8 cellular contexts compared by ENCODE assay signal in the genomic region with DNA sequence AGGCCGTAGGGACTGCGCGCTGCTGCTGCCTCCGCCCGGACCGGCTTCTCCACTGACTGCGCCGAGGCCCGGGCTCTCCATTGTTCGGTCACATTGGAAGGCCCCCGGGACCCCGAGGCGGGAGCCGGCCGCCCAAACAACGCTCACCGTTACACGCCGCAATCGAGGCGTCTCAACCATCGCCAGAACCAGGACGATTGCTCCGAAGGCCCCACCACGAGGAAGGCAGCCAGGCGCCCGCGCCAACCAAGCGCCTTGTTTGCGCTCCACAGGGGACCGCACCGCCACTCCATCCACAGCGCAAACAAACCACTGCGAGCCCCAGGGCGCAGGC. TPM values are rescaled to one million over a fixed set of nuclear protein-coding genes. Genes with fewer than 3 reads are reported as not detected.
DNase-seq lines count a peak whose midpoint lies in the region; ATAC-seq and TF ChIP-seq lines count a peak whose summit lies in the region.

No MANE protein-coding gene starts in this region.

- H3K27me3 ChIP-seq in MG63 = no peaks in the 10 kb centered on the region
- no peaks in the 10 kb centered on the region for H3K27me3 ChIP-seq in mesendoderm (ENCODE audit: insufficient read depth, low read length, poor library complexity)
- H3K27me3 ChIP-seq in aorta (ENCODE audit: control insufficient read depth in 1 of 2, insufficient read depth in 2 of 2, low read length in 1 of 2) = no peaks in the 10 kb centered on the region

- peaks cover 21% of the 10 kb centered on the region for H3K79me1 ChIP-seq in mesendoderm (ENCODE audit: low read length)

- H4K5ac ChIP-seq in mesendoderm (ENCODE audit: low read length) = no peak overlapping the region

- H3K4me1 ChIP-seq in mesendoderm (ENCODE audit: control insufficient read depth, low read depth, low read length) (peaks cover 8% of the 10 kb centered on the region), aorta (ENCODE audit: control insufficient read depth in 1 of 2, insufficient read depth in 2 of 2, low read length in 2 of 2) (no peaks in the 10 kb centered on the region)

- H3K4ac ChIP-seq in mesendoderm (ENCODE audit: low read depth, low read length) = peak overlapping the region; percentile 99

- no peak for TF ChIP-seq CTCF in GM12864 (IDR thresholded peaks at IDR 0.05; ENCODE audit: low read depth, low read length, missing control alignments)

- no peaks in the 10 kb centered on the region for H3K9me3 ChIP-seq in MG63
- H3K9me3 ChIP-seq in aorta (ENCODE audit: control insufficient read depth, low read length) = no peaks in the 10 kb centered on the region

- H3K4me2 ChIP-seq in mesendoderm (ENCODE audit: low read length) = peak overlapping the region; percentile 10

- ATAC-seq in aorta (ENCODE audit: low FRiP score) = peak; percentile 9
- no peak for ATAC-seq in HG03571 (IDR thresholded peaks at IDR 0.05; ENCODE audit: unreplicated experiment)

- no peak overlapping the region for H2AK5ac ChIP-seq in mesendoderm (ENCODE audit: low read length)

- peak overlapping the region; percentile 95 for H3K9ac ChIP-seq in mesendoderm (ENCODE audit: low read length)

- intact Hi-C loops in aorta (cut with DNase I) = loop anchor here in 1 of 2 donors (2.0 to 10.0 kb wide), 2 partner anchors 42 to 96 kb away; no protein-coding TSS in a partner anchor

- H3K36me3 ChIP-seq in MG63 (peaks cover 43% of the 10 kb centered on the region), mesendoderm (ENCODE audit: control insufficient read depth, insufficient read depth, low read length) (peaks cover 21% of the 10 kb centered on the region), aorta (ENCODE audit: control insufficient read depth in 1 of 2, insufficient read depth in 2 of 2, low read length in 1 of 2) (peaks cover 3 to 7% of the 10 kb centered on the region in 2 donors)

- H2BK15ac ChIP-seq in mesendoderm (replicated peaks; ENCODE audit: low read depth) = no peak overlapping the region

- peak overlapping the region; percentile 97 for H3K56ac ChIP-seq in mesendoderm (ENCODE audit: low read length)

- WGBS in mesendoderm (ENCODE audit: extremely low coverage, insufficient coverage, low lambda C conversion rate) = no CpG with 5 or more reads among the region's 35 CpGs
- WGBS in aorta, 2 donors = 0 to 1% methylated on average over 28 to 35 of the region's 35 CpGs

- H2BK5ac ChIP-seq in mesendoderm (ENCODE audit: low read length) = peak overlapping the region; percentile 72

- H2BK120ac ChIP-seq in mesendoderm (ENCODE audit: low read depth, low read length) = peak overlapping the region; percentile 29

- DNase-seq in GM12864 (ENCODE audit: low read depth) (no peak), MG63 (no peak), caudate nucleus (lab: John Stamatoyannopoulos, UW) (peak in 3 of 61 donors; percentile 54 to 67 (median 60)), mesendoderm (no peak), aorta (no peak), NCI-H2029 (lab: John Stamatoyannopoulos, UW) (no peak)
- DNase-seq in NK-92 treated with Interleukin-12 subunit alpha and Interleukin-12 subunit beta, amount 100 ng/mL, for 24 hours (lab: John Stamatoyannopoulos, UW) = no peak

- peak overlapping the region; percentile 85 for H3K18ac ChIP-seq in mesendoderm (ENCODE audit: low read length)

- H3K27ac ChIP-seq in caudate nucleus (ENCODE audit: low read depth, low read length) = peak overlapping the region; percentile 96
- H3K27ac ChIP-seq in mesendoderm (ENCODE audit: low read depth, low read length) = peak overlapping the region; percentile 65
- peak overlapping the region; percentile 36 to 63 for H3K27ac ChIP-seq in aorta (ENCODE audit: low read depth in 1 of 2, low read length in 2 of 2)

- no peak overlapping the region for H4K8ac ChIP-seq in mesendoderm (ENCODE audit: low read depth, low read length)

- peak overlapping the region; percentile 69 for H3K4me3 ChIP-seq in GM12864 (ENCODE audit: low read depth, low read length)
- peak overlapping the region; percentile 96 for H3K4me3 ChIP-seq in MG63
- H3K4me3 ChIP-seq in mesendoderm (ENCODE audit: low read length) = peak overlapping the region; percentile 88
- peak overlapping the region; percentile 87 to 96 for H3K4me3 ChIP-seq in aorta (ENCODE audit: low read length in 2 of 2)

- H3K79me2 ChIP-seq in mesendoderm (ENCODE audit: control insufficient read depth, insufficient read depth, low read length) = peaks cover 51% of the 10 kb centered on the region

- no peak overlapping the region for H3K23ac ChIP-seq in mesendoderm (ENCODE audit: low read length)

RNA-seq across cellular contexts. Expression of a gene that starts 0.6 kb away (rescaled TPM):
- total RNA-seq in MG63 (2014; rRNA removed; shearing (Covaris generic); ENCODE audit: low replicate concordance) = 158 and 173 TPM in 2 replicates
- 199 TPM for polyA plus RNA-seq in mesendoderm (2013, experiment 1 of 2)
- 197 TPM for polyA plus RNA-seq in mesendoderm (2013, experiment 2 of 2)
- 100 to 1,000 TPM; 421 to 549 TPM for total RNA-seq in aorta
- polyA plus RNA-seq in aorta = 100 to 1,000 TPM; 144 to 222 TPM

RNA-seq across cellular contexts. Expression of a gene that starts 9.5 kb away (rescaled TPM):
- total RNA-seq in MG63 (2014; rRNA removed; shearing (Covaris generic); ENCODE audit: low replicate concordance) = not detected in 2 replicates
- not detected for polyA plus RNA-seq in mesendoderm (2013, experiment 1 of 2)
- not detected for polyA plus RNA-seq in mesendoderm (2013, experiment 2 of 2)
- total RNA-seq in aorta = not detected
- not detected for polyA plus RNA-seq in aorta

RNA-seq across cellular contexts. Expression of a gene that starts 59.0 kb away (rescaled TPM):
- not detected in 2 replicates for total RNA-seq in MG63 (2014; rRNA removed; shearing (Covaris generic); ENCODE audit: low replicate concordance)
- polyA plus RNA-seq in mesendoderm (2013, experiment 1 of 2) = not detected
- not detected for polyA plus RNA-seq in mesendoderm (2013, experiment 2 of 2)
- total RNA-seq in aorta = not detected
- polyA plus RNA-seq in aorta = not detected
